Comparison of ENCODE assay signal across 29 cellular contexts in genomic region chr20:11027224-11027623, GRCh38.
"Had no signal": no experiment of that assay in that cellular context is flagged by ENCODE, and none has a peak within 500 bp of the region (broad histone marks: within the 10 kb centered on the region; RNA-seq: fewer than 3 reads in every experiment).

No MANE protein-coding gene starts in this region.

- H3K9me3 Mint-ChIP-seq: endodermal cell had no signal

- H3K27ac ChIP-seq: colonic mucosa, coronary artery, dorsolateral prefrontal cortex, epithelial cell of prostate, esophagus muscularis mucosa, esophagus squamous epithelium, foreskin keratinocyte, gastrocnemius medialis, gastroesophageal sphincter, heart left ventricle, heart right ventricle had no signal

- FAIRE-seq: colon, endometrium, endothelial cell of umbilical vein, frontal cortex had no signal

- H3K27me3 ChIP-seq: colonic mucosa, esophagus muscularis mucosa, esophagus squamous epithelium, foreskin keratinocyte, gastrocnemius medialis, gastroesophageal sphincter, heart left ventricle, heart right ventricle had no signal

- H3K4me1 Mint-ChIP-seq: endodermal cell had no signal

- H3K9me3 ChIP-seq: colonic mucosa, esophagus squamous epithelium, gastrocnemius medialis had no signal

- H3K4me3 ChIP-seq: colonic mucosa, coronary artery, dorsolateral prefrontal cortex, esophagus muscularis mucosa, esophagus squamous epithelium, gastrocnemius medialis, gastroesophageal sphincter, heart left ventricle, heart right ventricle had no signal

- H3K27me3 Mint-ChIP-seq: effector memory CD8-positive, alpha-beta T cell had no signal

- H3K4me3 Mint-ChIP-seq: dendritic cell treated with granulocyte-macrophage colony-stimulating factor and Interleukin-4, amounts not matched to agents 40 ng/mL and 50 ng/mL, for 4 days; effector memory CD8-positive, alpha-beta T cell; endodermal cell had no signal

- H3K36me3 ChIP-seq: colonic mucosa, esophagus muscularis mucosa, esophagus squamous epithelium, gastrocnemius medialis, gastroesophageal sphincter, heart left ventricle, heart right ventricle had no signal

- H3K27ac Mint-ChIP-seq: dendritic cell treated with granulocyte-macrophage colony-stimulating factor and Interleukin-4, amounts not matched to agents 40 ng/mL and 50 ng/mL, for 4 days; effector memory CD8-positive, alpha-beta T cell; endodermal cell had no signal

- H3K4me1 ChIP-seq: colonic mucosa, esophagus muscularis mucosa, esophagus squamous epithelium, foreskin keratinocyte, gastrocnemius medialis, gastroesophageal sphincter, heart left ventricle, heart right ventricle had no signal

- ATAC-seq: effector memory CD8-positive, alpha-beta T cell; esophagus mucosa; foreskin keratinocyte; gastrocnemius medialis; gastroesophageal sphincter; heart left ventricle; heart right ventricle had no signal

- DNase-seq: colonic mucosa; cortex of kidney; dermis blood vessel endothelial cell; dorsolateral prefrontal cortex; effector CD4-positive, alpha-beta T cell; effector CD8-positive, alpha-beta T cell; effector memory CD4-positive, alpha-beta T cell; effector memory CD8-positive, alpha-beta T cell; endodermal cell; erythroblast; esophagus squamous epithelium; foreskin fibroblast; foreskin keratinocyte; foreskin melanocyte; gastrocnemius medialis; glutamatergic neuron; head of caudate nucleus; heart left ventricle; heart right ventricle had no signal
